ENCODE assay signal across 30 cellular contexts in genomic region chr5:82022499-82022898, GRCh38.
"Had no signal": no experiment of that assay in that cellular context is flagged by ENCODE, and none has a peak within 500 bp of the region (broad histone marks: within the 10 kb centered on the region; RNA-seq: fewer than 3 reads in every experiment).

No MANE protein-coding gene starts in this region.

- DNase-seq: activated effector memory CD4-positive, alpha-beta T cell treated with anti-CD3 and anti-CD28 coated beads, Interleukin-2, amount 50 U/mL, for 16 hours; activated effector memory CD4-positive, alpha-beta T cell treated with Interleukin-2 at 50 U/mL for 16 hours; activated gamma-delta T cell; activated gamma-delta T cell treated with Interleukin-2 at 50 U/mL for 16 hours; activated naive CD4-positive, alpha-beta T cell; activated naive CD4-positive, alpha-beta T cell treated with anti-CD3 and anti-CD28 coated beads for 36 hours; activated naive CD4-positive, alpha-beta T cell treated with anti-CD3 and anti-CD28 coated beads, Interleukin-2, amount 10 ng/mL, durations not matched to agents 7 days and 5 days; activated naive CD4-positive, alpha-beta T cell treated with anti-CD3 and anti-CD28 coated beads, Interleukin-2, amount 50 U/mL, for 16 hours; activated naive CD4-positive, alpha-beta T cell treated with Interleukin-2 at 50 U/mL for 16 hours; activated naive CD8-positive, alpha-beta T cell treated with anti-CD3 and anti-CD28 coated beads for 36 hours; activated naive CD8-positive, alpha-beta T cell treated with anti-CD3 and anti-CD28 coated beads, Interleukin-2, amount 10 ng/mL, durations not matched to agents 7 days and 5 days; activated naive CD8-positive, alpha-beta T cell treated with anti-CD3 and anti-CD28 coated beads, Interleukin-2, amount 50 U/mL, for 24 hours; activated T-cell treated with anti-CD3 and anti-CD28 coated beads, Interleukin-2, amount 50 U/mL, for 1 hour; activated T-cell treated with anti-CD3 and anti-CD28 coated beads, Interleukin-2, amount 50 U/mL, for 24 hours; activated T-cell treated with anti-CD3 and anti-CD28 coated beads, Interleukin-2, amount 50 U/mL, for 4 hours; activated T-cell treated with anti-CD3 and anti-CD28 coated beads, Interleukin-2, amount 50 U/mL, for 48 hours; activated T-cell treated with anti-CD3 and anti-CD28 coated beads, Interleukin-2, amount 50 U/mL, for 72 hours; adrenal gland; amniotic stem cell; amygdala; anterior cingulate cortex; aorta; body of pancreas; brain microvascular endothelial cell; caudate nucleus; central memory CD4-positive, alpha-beta T cell; cerebellar nuclear complex had no signal

- H3K9me3 ChIP-seq: adrenal gland, ascending aorta, body of pancreas, breast epithelium had no signal

- H3K4me3 ChIP-seq: adrenal gland, ascending aorta, body of pancreas, breast epithelium, cardiac muscle cell had no signal

- H3K27ac ChIP-seq: adrenal gland, ascending aorta, body of pancreas, brain microvascular endothelial cell, breast epithelium, cardiac muscle cell had no signal

- H3K36me3 ChIP-seq: adrenal gland, ascending aorta, brain microvascular endothelial cell, breast epithelium, cardiac muscle cell had no signal

- H3K4me1 ChIP-seq: adrenal gland, ascending aorta, body of pancreas, breast epithelium had no signal
